9 cellular contexts compared by ENCODE assay signal in genomic region chr11:66841861-66842260, GRCh38. TPM values are rescaled to one million over a fixed set of nuclear protein-coding genes. Genes with fewer than 3 reads are reported as not detected.
DNase-seq lines count a peak whose midpoint lies in the region; ATAC-seq, FAIRE-seq and TF ChIP-seq lines count a peak whose summit lies in the region.
"Had no signal": no experiment of that assay in that cellular context is flagged by ENCODE, and none has a peak within 500 bp of the region (broad histone marks: within the 10 kb centered on the region; RNA-seq: fewer than 3 reads in every experiment).

No MANE protein-coding gene starts in this region.

- peaks cover 58% of the 10 kb centered on the region for H4K20me1 ChIP-seq in astrocyte (ENCODE audit: insufficient read depth, low read length)

- H3K4me2 ChIP-seq in astrocyte (ENCODE audit: low read length) = peak overlapping the region; percentile 98

- no peaks in the 10 kb centered on the region for H3K9me3 ChIP-seq in cardiac muscle cell (ENCODE audit: low read depth)
- no peaks in the 10 kb centered on the region for H3K9me3 ChIP-seq in astrocyte (ENCODE audit: insufficient read depth, low read depth, low read length)
- H3K9me3 ChIP-seq in lower lobe of right lung = no peaks in the 10 kb centered on the region
- no peaks in the 10 kb centered on the region for H3K9me3 ChIP-seq in upper lobe of right lung

- no peak for ATAC-seq in Right ventricle myocardium inferior
- ATAC-seq in lower lobe of right lung = no peak
- no peak for ATAC-seq in upper lobe of right lung
- ATAC-seq in HG03175 (IDR thresholded peaks at IDR 0.05; ENCODE audit: unreplicated experiment) = no peak

- peaks cover 3% of the 10 kb centered on the region for H3K9me3 Mint-ChIP-seq in astrocyte (ENCODE audit: unreplicated experiment)

- peak overlapping the region; percentile 97 for H3K27ac Mint-ChIP-seq in astrocyte (ENCODE audit: unreplicated experiment)

- no peak for DNase-seq in cardiac muscle cell (ENCODE audit: low read depth in 1 of 2, low spot score in 1 of 2)
- no peak for DNase-seq in Right ventricle myocardium inferior (ENCODE audit: missing footprints)
- DNase-seq in astrocyte (ENCODE audit: low read depth) = no peak
- DNase-seq in lower lobe of right lung = no peak
- no peak for DNase-seq in upper lobe of right lung
- no peak for DNase-seq in GDM1 (lab: John Stamatoyannopoulos, UW)
- DNase-seq in DMS153 treated with DMSO at 0.1 percent for 48 hours (lab: John Stamatoyannopoulos, UW; ENCODE audit: unreplicated experiment) = no peak

- H3K4me3 Mint-ChIP-seq in astrocyte (ENCODE audit: unreplicated experiment) = peak overlapping the region; percentile 88

- H3K27me3 ChIP-seq in cardiac muscle cell (no peaks in the 10 kb centered on the region), astrocyte (ENCODE audit: insufficient read depth, low read length) (no peaks in the 10 kb centered on the region), lower lobe of right lung (ENCODE audit: low read depth) (no peaks in the 10 kb centered on the region), upper lobe of right lung (no peaks in the 10 kb centered on the region)

- H3K27me3 Mint-ChIP-seq in astrocyte (ENCODE audit: low read depth, unreplicated experiment) = no peaks in the 10 kb centered on the region

- H3K36me3 ChIP-seq in cardiac muscle cell (peaks cover 5% of the 10 kb centered on the region), astrocyte (ENCODE audit: insufficient read depth, low read length) (peaks cover 6% of the 10 kb centered on the region), lower lobe of right lung (peaks cover 48% of the 10 kb centered on the region), upper lobe of right lung (peaks cover 23% of the 10 kb centered on the region)

- peaks cover 6% of the 10 kb centered on the region for H3K36me3 Mint-ChIP-seq in astrocyte (ENCODE audit: low read depth, unreplicated experiment)

- peaks cover 11% of the 10 kb centered on the region for H3K4me1 ChIP-seq in cardiac muscle cell (ENCODE audit: low read depth)
- peaks cover 19% of the 10 kb centered on the region for H3K4me1 ChIP-seq in astrocyte (ENCODE audit: insufficient read depth, low read length)
- peaks cover 38% of the 10 kb centered on the region for H3K4me1 ChIP-seq in lower lobe of right lung
- peaks cover 21% of the 10 kb centered on the region for H3K4me1 ChIP-seq in upper lobe of right lung

- FAIRE-seq in astrocyte (lab: Jason Lieb, UNC) = no peak
- FAIRE-seq: TTC549 had no signal

- peaks cover 62% of the 10 kb centered on the region for H3K79me2 ChIP-seq in astrocyte (ENCODE audit: insufficient read depth, low read length)

- TF ChIP-seq CTCF in cardiac muscle cell (IDR thresholded peaks at IDR 0.05; ENCODE audit: low read depth, low read length) (no peak), astrocyte (IDR thresholded peaks at IDR 0.05; ENCODE audit: insufficient read depth, low read depth, low read length) (no peak), lower lobe of right lung (IDR thresholded peaks at IDR 0.05) (no peak), upper lobe of right lung (IDR thresholded peaks at IDR 0.05) (no peak)

- H3K4me1 Mint-ChIP-seq in astrocyte (ENCODE audit: low read depth, unreplicated experiment) = peaks cover 22% of the 10 kb centered on the region

- peak overlapping the region; percentile 96 for H3K9ac ChIP-seq in astrocyte (ENCODE audit: low read length)

- H3K4me3 ChIP-seq in cardiac muscle cell = peak overlapping the region; percentile 77
- H3K4me3 ChIP-seq in astrocyte (ENCODE audit: insufficient read depth, low read depth, low read length) = peak overlapping the region; percentile 84
- peak overlapping the region; percentile 98 for H3K4me3 ChIP-seq in lower lobe of right lung
- peak overlapping the region; percentile 97 for H3K4me3 ChIP-seq in upper lobe of right lung

- intact Hi-C loops in Right ventricle myocardium inferior (cut with DNase I) = no loop called here
- intact Hi-C loops in lower lobe of right lung (cut with DNase I) = no loop called here
- intact Hi-C loops in upper lobe of right lung (cut with DNase I) = no loop called here

- H2AFZ ChIP-seq in astrocyte (ENCODE audit: low read depth, low read length) = no peak overlapping the region

- H3K27ac ChIP-seq in cardiac muscle cell = peak overlapping the region; percentile 95
- no peak overlapping the region for H3K27ac ChIP-seq in astrocyte (ENCODE audit: low read depth, low read length)
- H3K27ac ChIP-seq in lower lobe of right lung = no peak overlapping the region
- H3K27ac ChIP-seq in upper lobe of right lung = peak overlapping the region; percentile 99

RNA-seq across cellular contexts. Expression of gene RCE1, which starts 1.4 kb away (rescaled TPM):
- total RNA-seq in cardiac muscle cell (19.5 and 24.4 TPM in 2 replicates), Right ventricle myocardium inferior (5.6 TPM), astrocyte (19.3 and 19.8 TPM in 2 replicates), lower lobe of right lung (18.9 TPM), upper lobe of right lung (18.4 TPM)
- polyA plus RNA-seq in cardiac muscle cell = 19.9 and 25.2 TPM in 2 replicates

RNA-seq across cellular contexts. Expression of gene LRFN4, which starts 15.0 kb away (rescaled TPM):
- total RNA-seq in cardiac muscle cell (40.6 and 50.4 TPM in 2 replicates), Right ventricle myocardium inferior (24.7 TPM), astrocyte (33.7 and 35.7 TPM in 2 replicates), lower lobe of right lung (15.7 TPM), upper lobe of right lung (14.0 TPM)
- 41.6 and 57.8 TPM in 2 replicates for polyA plus RNA-seq in cardiac muscle cell

Comparison
In these comparisons a context has a peak if more than half of its experiments do, and no peak if none do; other contexts are left out.
1. H3K27ac ChIP-seq: peak in cardiac muscle cell (single experiment) and upper lobe of right lung (single experiment); none in astrocyte (single experiment) and lower lobe of right lung (single experiment).
2. Peak in every context shown above with its lines, with median percentiles within 50 percentile points of each other: H3K4me3 ChIP-seq.